Comparison of ENCODE assay signal across 8 cellular contexts in genomic region chr5:179762781-179763176, GRCh38. TPM values are rescaled to one million over a fixed set of nuclear protein-coding genes. Genes with fewer than 3 reads are reported as not detected.
A peak's percentile ranks its signal among the peaks of the same experiment; 100 is the strongest.
DNase-seq lines count a peak whose midpoint lies in the region; ATAC-seq, FAIRE-seq and TF ChIP-seq lines count a peak whose summit lies in the region.
"Had no signal": no experiment of that assay in that cellular context is flagged by ENCODE, and none has a peak within 500 bp of the region (broad histone marks: within the 10 kb centered on the region; RNA-seq: fewer than 3 reads in every experiment).

No MANE protein-coding gene starts in this region.

- no peak overlapping the region for H3K9ac ChIP-seq in SK-N-MC (ENCODE audit: insufficient read length)

- peaks cover 8 to 14% of the 10 kb centered on the region in 2 donors for H3K4me1 ChIP-seq in small intestine (ENCODE audit: control insufficient read depth in 2 of 2, insufficient read depth in 1 of 2, low read depth in 1 of 2, low read length in 1 of 2)

- H3K36me3 ChIP-seq in SK-N-MC (ENCODE audit: insufficient read depth, low read length): peaks cover 28% of the 10 kb centered on the region
- peaks cover 0 to 5% of the 10 kb centered on the region in 2 donors for H3K36me3 ChIP-seq in small intestine (ENCODE audit: control insufficient read depth in 2 of 2, insufficient read depth in 2 of 2, low read length in 2 of 2)

- no peaks in the 10 kb centered on the region for H3K27me3 ChIP-seq in small intestine (ENCODE audit: control insufficient read depth in 2 of 2, insufficient read depth in 2 of 2, low read length in 2 of 2)
- H3K27me3 ChIP-seq: heart right ventricle had no signal

- H3K4me3 ChIP-seq in SK-N-MC (peak overlapping the region; percentile 19; the same call in 1 of the 2 replicates), fibroblast of villous mesenchyme (ENCODE audit: low read depth, low read length) (no peak overlapping the region), small intestine (ENCODE audit: low read depth in 1 of 2, low read length in 2 of 2) (no peak overlapping the region)
- H3K4me3 ChIP-seq: heart right ventricle had no signal

- peak overlapping the region; percentile 81 for H3K27ac ChIP-seq in SK-N-MC
- peak overlapping the region; percentile 27 to 48 for H3K27ac ChIP-seq in small intestine (ENCODE audit: low read depth in 1 of 2, low read length in 1 of 2)

- ATAC-seq in activated T-cell treated with anti-CD3 and anti-CD28 coated beads, Interleukin-2, amount 50 U/mL, for 4 hours: no peak

- peaks cover 8% of the 10 kb centered on the region for H3K36me3 Mint-ChIP-seq in activated T-cell treated with anti-CD3 and anti-CD28 coated beads, Interleukin-2, amount 50 U/mL, for 4 hours (ENCODE audit: insufficient read depth)

- no peak for FAIRE-seq in small intestine (lab: Jason Lieb, UNC)

- H3K9me3 ChIP-seq in SK-N-MC (ENCODE audit: low read depth, low read length) (no peaks in the 10 kb centered on the region), small intestine (ENCODE audit: control insufficient read depth, low read depth) (no peaks in the 10 kb centered on the region)
- H3K9me3 ChIP-seq: heart right ventricle had no signal

- DNase-seq in HCEC 1CT (peak; percentile 76), SK-N-MC (ENCODE audit: low read depth, low spot score) (no peak), fibroblast of villous mesenchyme (ENCODE audit: low read depth) (peak; percentile 75), small intestine (no peak), NCI-H2029 (lab: John Stamatoyannopoulos, UW) (no peak), NCI-H146 treated with DMSO at 0.1 percent for 48 hours (lab: John Stamatoyannopoulos, UW; ENCODE audit: unreplicated experiment) (no peak)
- no peak for DNase-seq in activated T-cell treated with anti-CD3 and anti-CD28 coated beads, Interleukin-2, amount 50 U/mL, for 4 hours

- H3K27me3 Mint-ChIP-seq in activated T-cell treated with anti-CD3 and anti-CD28 coated beads, Interleukin-2, amount 50 U/mL, for 4 hours (ENCODE audit: low read depth): no peaks in the 10 kb centered on the region

- H3K4me3 Mint-ChIP-seq in activated T-cell treated with anti-CD3 and anti-CD28 coated beads, Interleukin-2, amount 50 U/mL, for 4 hours: no peak overlapping the region

- H3K4me1 Mint-ChIP-seq in activated T-cell treated with anti-CD3 and anti-CD28 coated beads, Interleukin-2, amount 50 U/mL, for 4 hours (ENCODE audit: low read depth): peaks cover 46% of the 10 kb centered on the region

- no peaks in the 10 kb centered on the region for H3K9me3 Mint-ChIP-seq in activated T-cell treated with anti-CD3 and anti-CD28 coated beads, Interleukin-2, amount 50 U/mL, for 4 hours

- no peak for TF ChIP-seq CTCF in fibroblast of villous mesenchyme (IDR thresholded peaks at IDR 0.05; ENCODE audit: insufficient read depth, low read depth, low read length)

- WGBS in small intestine, 3 donors: 5 to 30% (median 12%) methylated on average over 3 of the region's 3 CpGs

RNA-seq across cellular contexts. Expression of gene MAML1, which starts 30.2 kb away (rescaled TPM):
- 12.1 and 13.9 TPM in 2 replicates for total RNA-seq in fibroblast of villous mesenchyme
- polyA plus RNA-seq in small intestine: 10 to 100 TPM in 1 of 3 donors, 1 to 10 TPM in 2; 6.2 to 13.6 (median 8.3) TPM
- 10 to 100 TPM; 24.5 to 27.5 (median 26.9) TPM for total RNA-seq in activated T-cell treated with anti-CD3 and anti-CD28 coated beads, Interleukin-2, amount 50 U/mL, for 4 hours

RNA-seq across cellular contexts. Expression of gene LTC4S, which starts 31.0 kb away (rescaled TPM):
- total RNA-seq in fibroblast of villous mesenchyme: 0.43 TPM in 1 of 2 replicates, not detected in the other
- polyA plus RNA-seq in small intestine: 1 to 10 TPM in 2 of 3 donors, not detected in 1; 5.4 to 6.7 TPM
- total RNA-seq in activated T-cell treated with anti-CD3 and anti-CD28 coated beads, Interleukin-2, amount 50 U/mL, for 4 hours: 1 to 10 TPM in 1 of 3 donors, under 1 TPM in 2; 0.37 to 2.3 (median 0.61) TPM

RNA-seq across cellular contexts. Expression of gene MGAT4B, which starts 43.9 kb away (rescaled TPM):
- total RNA-seq in fibroblast of villous mesenchyme: 83.8 and 102 TPM in 2 replicates
- 100 to 1,000 TPM; 258 to 661 (median 544) TPM for polyA plus RNA-seq in small intestine
- total RNA-seq in activated T-cell treated with anti-CD3 and anti-CD28 coated beads, Interleukin-2, amount 50 U/mL, for 4 hours: 10 to 100 TPM; 43.6 to 63.7 (median 54.5) TPM

RNA-seq across cellular contexts. Expression of gene SQSTM1, which starts 57.9 kb away (rescaled TPM):
- total RNA-seq in fibroblast of villous mesenchyme: 752 and 892 TPM in 2 replicates
- 100 to 1,000 TPM; 135 to 217 (median 144) TPM for polyA plus RNA-seq in small intestine
- total RNA-seq in activated T-cell treated with anti-CD3 and anti-CD28 coated beads, Interleukin-2, amount 50 U/mL, for 4 hours: 100 to 1,000 TPM; 109 to 141 (median 111) TPM

Comparison
In these comparisons a context has a peak if more than half of its experiments do, and no peak if none do; other contexts are left out.
1. DNase-seq: peak in HCEC 1CT (single experiment) and fibroblast of villous mesenchyme (single experiment); none in SK-N-MC (single experiment), small intestine (single experiment), NCI-H2029 (single experiment), activated T-cell treated with anti-CD3 and anti-CD28 coated beads, Interleukin-2, amount 50 U/mL, for 4 hours (single experiment) and NCI-H146 treated with DMSO at 0.1 percent for 48 hours (single experiment).